Comparison of ENCODE assay signal across 8 cellular contexts in the genomic region with DNA sequence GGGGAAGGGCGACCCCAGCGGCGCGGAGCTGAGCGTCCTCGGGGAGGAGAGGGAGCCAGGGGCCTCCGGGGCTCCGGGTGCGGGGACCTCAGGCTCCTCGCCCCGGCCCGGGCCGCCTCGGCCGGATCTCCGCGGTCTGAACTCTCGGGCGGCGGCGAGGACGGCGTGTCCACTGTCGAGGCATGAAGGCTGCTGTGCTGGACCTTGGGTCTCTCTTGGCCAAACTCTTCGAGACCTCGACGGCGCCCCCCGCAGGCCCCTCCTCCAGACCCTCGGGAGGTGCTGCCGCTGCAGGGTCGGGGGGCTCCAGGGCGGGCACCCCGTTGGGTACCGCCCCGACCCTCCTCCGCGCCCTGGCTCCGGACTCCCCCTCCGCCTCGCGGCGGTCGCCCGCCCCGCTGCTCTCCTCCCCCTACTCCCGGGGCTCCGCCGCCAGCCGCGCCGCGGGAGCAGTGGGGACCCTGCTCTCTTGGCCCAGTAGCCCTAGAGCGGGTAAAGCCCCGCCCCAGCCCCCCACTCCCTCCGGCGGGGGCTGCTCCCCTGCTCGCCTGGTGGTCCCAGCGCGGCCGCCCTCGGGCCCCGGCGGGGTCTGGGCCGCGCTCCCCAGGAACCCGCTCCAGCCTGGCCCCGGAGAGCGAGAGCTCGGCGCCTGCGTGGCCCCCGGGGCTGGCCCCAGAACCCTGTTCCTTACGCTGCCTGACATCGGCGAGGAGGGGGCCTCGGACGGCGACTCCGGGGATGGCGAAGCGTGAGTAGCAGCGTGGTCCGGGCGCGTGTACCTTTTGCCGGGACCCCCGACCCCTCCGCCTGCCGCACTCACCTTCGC. TPM values are rescaled to one million over a fixed set of nuclear protein-coding genes. Genes with fewer than 3 reads are reported as not detected.
A peak's percentile ranks its signal among the peaks of the same experiment; 100 is the strongest.
DNase-seq lines count a peak whose midpoint lies in the region; ATAC-seq and TF ChIP-seq lines count a peak whose summit lies in the region.

No MANE protein-coding gene starts in this region.

- TF ChIP-seq CTCF in colonic mucosa (IDR thresholded peaks at IDR 0.05), result no peak
- TF ChIP-seq CTCF in upper lobe of left lung (IDR thresholded peaks at IDR 0.05), result no peak

- no peaks in the 10 kb centered on the region for H3K36me3 ChIP-seq in colonic mucosa
- no peaks in the 10 kb centered on the region for H3K36me3 ChIP-seq in mesenchymal stem cell (ENCODE audit: control insufficient read depth in 1 of 2, insufficient read depth in 2 of 2, low read depth in 1 of 2, low read length in 2 of 2)
- no peaks in the 10 kb centered on the region for H3K36me3 ChIP-seq in upper lobe of left lung

- H2BK5ac ChIP-seq in mesenchymal stem cell (ENCODE audit: low read depth, low read length, poor library complexity, severe bottlenecking), result no peak overlapping the region

- TF ChIP-seq POLR2A in upper lobe of left lung (IDR thresholded peaks at IDR 0.05), result no peak

- H2AFZ ChIP-seq in mesenchymal stem cell (ENCODE audit: low read depth, low read length), result no peak overlapping the region

- H3K9me3 ChIP-seq in colonic mucosa (no peaks in the 10 kb centered on the region), mesenchymal stem cell (ENCODE audit: control insufficient read depth, low read length) (no peaks in the 10 kb centered on the region), upper lobe of left lung (no peaks in the 10 kb centered on the region)

- peak overlapping the region in 1 of 2 experiments; percentile 6 for H2BK12ac ChIP-seq in mesenchymal stem cell (ENCODE audit: low read length in 2 of 2)

- no peak overlapping the region for H2BK120ac ChIP-seq in mesenchymal stem cell (ENCODE audit: low read depth, low read length)

- 4% methylated on average over 87 of the region's 91 CpGs for WGBS in mesenchymal stem cell
- 4 to 6% methylated on average over 6 to 25 of the region's 91 CpGs for WGBS in upper lobe of left lung, 2 donors

- peak overlapping the region; percentile 34 for H3K27ac ChIP-seq in colonic mucosa
- no peak overlapping the region for H3K27ac ChIP-seq in mesenchymal stem cell (ENCODE audit: low read length, poor library complexity, severe bottlenecking)
- H3K27ac ChIP-seq in upper lobe of left lung, result peak overlapping the region; percentile 70 to 86 (median 76)

- H3K4me3 ChIP-seq in GM08714 (ENCODE audit: low read length) (peak overlapping the region; percentile 10; the same call in 1 of the 2 replicates), colonic mucosa (peak overlapping the region; percentile 76), mesenchymal stem cell (ENCODE audit: insufficient read depth in 1 of 2, low read depth in 1 of 2, low read length in 2 of 2) (peak overlapping the region; percentile 47 to 63), upper lobe of left lung (peak overlapping the region; percentile 72 to 77 (median 74))

- H3K4me1 ChIP-seq in colonic mucosa, result no peaks in the 10 kb centered on the region
- peaks cover 15% of the 10 kb centered on the region for H3K4me1 ChIP-seq in mesenchymal stem cell (ENCODE audit: control insufficient read depth, insufficient read depth, low read depth, low read length)
- peaks cover 9 to 23% (median 11%) of the 10 kb centered on the region in 4 donors for H3K4me1 ChIP-seq in upper lobe of left lung

- H3K27me3 ChIP-seq in colonic mucosa, result no peaks in the 10 kb centered on the region
- peaks cover 14 to 17% of the 10 kb centered on the region in 2 experiments for H3K27me3 ChIP-seq in mesenchymal stem cell (ENCODE audit: control insufficient read depth in 1 of 2, insufficient read depth in 1 of 2, low read length in 2 of 2)
- peaks cover 0 to 10% (median 7%) of the 10 kb centered on the region in 4 donors for H3K27me3 ChIP-seq in upper lobe of left lung

- ATAC-seq in GM21526 (IDR thresholded peaks at IDR 0.05; ENCODE audit: low FRiP score, unreplicated experiment) (peak; percentile 35), upper lobe of left lung (ENCODE audit: low FRiP score in 2 of 2) (peak; percentile 41 to 67), GM18517 (IDR thresholded peaks at IDR 0.05; ENCODE audit: unreplicated experiment) (no peak)

- DNase-seq in colonic mucosa (peak; percentile 45), mesenchymal stem cell (peak; percentile 25), upper lobe of left lung (peak; percentile 25 to 87)
- DNase-seq in effector CD8-positive, alpha-beta T cell (lab: John Stamatoyannopoulos, UW), result no peak

- intact Hi-C loops in colonic mucosa (cut with DNase I), result no loop called here

- no peak for TF ChIP-seq EP300 in Ishikawa (IDR thresholded peaks at IDR 0.05; ENCODE audit: borderline replicate concordance)
- no peak for TF ChIP-seq EP300 in upper lobe of left lung (IDR thresholded peaks at IDR 0.05)

- H3K9ac ChIP-seq in colonic mucosa (ENCODE audit: low read depth in 2 of 2, low read length in 2 of 2), result peak overlapping the region; percentile 63 to 90
- peak overlapping the region; percentile 19 for H3K9ac ChIP-seq in mesenchymal stem cell (ENCODE audit: low read length)

- H3K4ac ChIP-seq in mesenchymal stem cell (ENCODE audit: low read depth in 1 of 2, low read length in 2 of 2), result no peak overlapping the region

- no peak overlapping the region for H3K23ac ChIP-seq in mesenchymal stem cell (ENCODE audit: low read length in 2 of 2)

- H2BK15ac ChIP-seq in mesenchymal stem cell (ENCODE audit: low read depth, poor library complexity, severe bottlenecking), result peak overlapping the region; percentile 28

- no peak overlapping the region for H2AK5ac ChIP-seq in mesenchymal stem cell (ENCODE audit: low read length, severe bottlenecking)

- H3K4me2 ChIP-seq in mesenchymal stem cell (ENCODE audit: low read length, poor library complexity, severe bottlenecking), result peak overlapping the region; percentile 98

- H3K18ac ChIP-seq in mesenchymal stem cell (ENCODE audit: low read depth in 1 of 2, low read length in 2 of 2), result no peak overlapping the region

- TF ChIP-seq RAD21 in Ishikawa (IDR thresholded peaks at IDR 0.05; ENCODE audit: low read depth), result no peak

- H4K91ac ChIP-seq in mesenchymal stem cell (ENCODE audit: low read length), result no peak overlapping the region

- no peak overlapping the region for H4K8ac ChIP-seq in mesenchymal stem cell (ENCODE audit: low read length)

- H3K79me1 ChIP-seq in mesenchymal stem cell (replicated peaks; ENCODE audit: low read length, poor library complexity, severe bottlenecking), result no peaks in the 10 kb centered on the region

- H3K14ac ChIP-seq in mesenchymal stem cell (ENCODE audit: low read length in 2 of 2), result no peak overlapping the region

TF ChIP-seq in Ishikawa, 13 proteins besides CTCF, POLR2A, EP300 and RAD21:
- TF ChIP-seq ZBTB7A (IDR thresholded peaks at IDR 0.05; ENCODE audit: low read depth), result peak; percentile 65; the same call in 1 of the 2 replicates
- TF ChIP-seq, protein P1, sequence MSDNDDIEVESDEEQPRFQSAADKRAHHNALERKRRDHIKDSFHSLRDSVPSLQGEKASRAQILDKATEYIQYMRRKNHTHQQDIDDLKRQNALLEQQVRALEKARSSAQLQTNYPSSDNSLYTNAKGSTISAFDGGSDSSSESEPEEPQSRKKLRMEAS (IDR thresholded peaks at IDR 0.05), result 0 out of 2 replicates have a peak, but pooled peaks have one; percentile 12
- no peak for TF ChIP-seq TEAD4 (IDR thresholded peaks at IDR 0.05)

RNA-seq across cellular contexts. Expression of a gene that starts 0.6 kb away (rescaled TPM):
- total RNA-seq in colonic mucosa (10 to 100 TPM; 13.8 to 16.6 TPM), upper lobe of left lung (10 to 100 TPM; 11.0 to 43.5 (median 19.2) TPM)
- 0.93 TPM for polyA plus RNA-seq in mesenchymal stem cell (2013, experiment 1 of 2)
- 0.60 TPM for polyA plus RNA-seq in mesenchymal stem cell (2013, experiment 2 of 2)

RNA-seq across cellular contexts. Expression of a gene that starts 36.2 kb away (rescaled TPM):
- total RNA-seq in colonic mucosa (10 to 100 TPM; 13.6 to 48.6 TPM), upper lobe of left lung (10 to 100 TPM in 4 of 6 donors, 1 to 10 TPM in 2; 1.9 to 20.0 (median 14.4) TPM)
- polyA plus RNA-seq in mesenchymal stem cell (2013, experiment 1 of 2), result 15.4 TPM
- polyA plus RNA-seq in mesenchymal stem cell (2013, experiment 2 of 2), result 15.5 TPM

Comparison
In these comparisons a context has a peak if more than half of its experiments do, and no peak if none do; other contexts are left out.
1. H3K4me3 ChIP-seq: peak in every context shown above with its lines; median percentile 76 in colonic mucosa; 74 in upper lobe of left lung; 55 in mesenchymal stem cell; 10 in GM08714.